12 cellular contexts compared by ENCODE assay signal in genomic region chr2:45728458-45728942, GRCh38.
A peak's percentile ranks its signal among the peaks of the same experiment; 100 is the strongest.
DNase-seq lines count a peak whose midpoint lies in the region; ATAC-seq and TF ChIP-seq lines count a peak whose summit lies in the region.
"Had no signal": no experiment of that assay in that cellular context is flagged by ENCODE, and none has a peak within 500 bp of the region (broad histone marks: within the 10 kb centered on the region; RNA-seq: fewer than 3 reads in every experiment).

No MANE protein-coding gene starts in this region.

- TF ChIP-seq CTCF in GM10248 (IDR thresholded peaks at IDR 0.05; ENCODE audit: control extremely low read depth, extremely low read depth, low read depth, missing control alignments), result no peak
- no peak for TF ChIP-seq CTCF in lower leg skin (IDR thresholded peaks at IDR 0.05)

- no peak overlapping the region for H3K4me3 ChIP-seq in lower leg skin (ENCODE audit: low read depth, poor library complexity, severe bottlenecking)
- H3K4me3 ChIP-seq: psoas muscle had no signal

- CTCF ChIA-PET in GM10248 (lab: Yijun Ruan, JAX), result interaction anchor here (1.1 to 4.5 kb wide), 14 partner anchors 8 to 177 kb away, joined by 3 to 25 read pairs (median 4); no protein-coding TSS in a partner anchor

- TF ChIP-seq POLR2A in lower leg skin (IDR thresholded peaks at IDR 0.05), result no peak

- POLR2A ChIA-PET in GM10248 (lab: Yijun Ruan, JAX), result interaction anchor here (1.1 kb wide), 1 partner anchor 79 kb away, joined by 3 read pairs; no protein-coding TSS in a partner anchor

- intact Hi-C loops in lower leg skin (cut with DNase I; ENCODE audit: low total_unique reads), result no loop called here

- 91 to 92% methylated on average over 4 of the region's 4 CpGs for WGBS in lower leg skin, 2 donors

- DNase-seq in GM10248 (ENCODE audit: extremely low spot score) (peak; percentile 78), NOMO-1 (lab: John Stamatoyannopoulos, UW; ENCODE audit: unreplicated experiment in 2 of 2) (peak; percentile 35 to 79), NCI-H1417 (lab: John Stamatoyannopoulos, UW) (no peak), COLO829 (ENCODE audit: low spot score) (no peak), lower leg skin (ENCODE audit: low spot score in 2 of 2) (no peak)
- DNase-seq in activated naive CD4-positive, alpha-beta T cell (lab: John Stamatoyannopoulos, UW), result no peak
- DNase-seq: activated gamma-delta T cell, NCI-H1694, psoas muscle, T-helper 1 cell had no signal

- ATAC-seq in GM19397 (IDR thresholded peaks at IDR 0.05; ENCODE audit: unreplicated experiment) (peak; percentile 79), HG02973 (IDR thresholded peaks at IDR 0.05; ENCODE audit: unreplicated experiment) (peak; percentile 72)

Comparison
In these comparisons a context has a peak if more than half of its experiments do, and no peak if none do; other contexts are left out.
1. DNase-seq: peak in GM10248 (single experiment) and NOMO-1 (2 of 2); none in activated naive CD4-positive, alpha-beta T cell (0 of 4), NCI-H1417 (0 of 3), COLO829 (single experiment) and lower leg skin (0 of 2).